1 cellular context compared by ENCODE assay signal in genomic region chr17:44279586-44280344, GRCh38.
TF ChIP-seq lines count a peak whose summit lies in the region.

No MANE protein-coding gene starts in this region.

TF ChIP-seq in GM12878, 131 proteins besides CTCF, POLR2A, EP300 and RAD21 (continued from another document and continues in another):
- TF ChIP-seq USF1 (IDR thresholded peaks at IDR 0.05; ENCODE audit: borderline replicate concordance, extremely low read length, insufficient read depth, low read depth, low read length) (no peak), NR2F1 (conservative IDR thresholded peaks at IDR 0.05) (peak; percentile 96), NBN (IDR thresholded peaks at IDR 0.05) (0 out of 2 replicates have a peak, but pooled peaks have one; percentile 35), ZBTB33 (IDR thresholded peaks at IDR 0.05) (no peak), ZZZ3 (IDR thresholded peaks at IDR 0.05; ENCODE audit: control insufficient read depth, insufficient read length, low read depth) (no peak), ZNF207 (IDR thresholded peaks at IDR 0.05; ENCODE audit: borderline replicate concordance) (no peak), E2F4 (IDR thresholded peaks at IDR 0.05; ENCODE audit: low read depth, low read length) (no peak), NR2C1 (IDR thresholded peaks at IDR 0.05) (no peak), ZNF217 (IDR thresholded peaks at IDR 0.05) (no peak), CEBPB (IDR thresholded peaks at IDR 0.05; ENCODE audit: borderline replicate concordance in 1 of 2, low read depth in 2 of 2, low read length in 2 of 2) (no peak), STAT1 (conservative IDR thresholded peaks at IDR 0.05) (no peak), MEF2A (IDR thresholded peaks at IDR 0.05; ENCODE audit: insufficient read depth, low read depth, low read length) (0 out of 2 replicates have a peak, but pooled peaks have one; percentile 16), IKZF1 (conservative IDR thresholded peaks at IDR 0.05) (peak; percentile 91), NFYA (IDR thresholded peaks at IDR 0.05; ENCODE audit: borderline replicate concordance, low read depth, low read length) (no peak), TBL1XR1 (IDR thresholded peaks at IDR 0.05; ENCODE audit: low read depth, low read length) (0 out of 2 replicates have a peak, but pooled peaks have one; percentile 21), MLLT1 (IDR thresholded peaks at IDR 0.05) (0 out of 2 replicates have a peak, but pooled peaks have one; percentile 53), FOXK2 (IDR thresholded peaks at IDR 0.05) (no peak), ATF2 (IDR thresholded peaks at IDR 0.05; ENCODE audit: low read length) (peak; percentile 49; the same call in 1 of the 2 replicates), RUNX3 (IDR thresholded peaks at IDR 0.05; ENCODE audit: low read length) (peak; percentile 96), HDGF (IDR thresholded peaks at IDR 0.05) (no peak), NFIC (IDR thresholded peaks at IDR 0.05; ENCODE audit: low read depth, low read length) (no peak), TCF3 (IDR thresholded peaks at IDR 0.05; ENCODE audit: borderline replicate concordance, insufficient read depth, low read depth, low read length) (peak; percentile 87), ZBTB40 (IDR thresholded peaks at IDR 0.05; ENCODE audit: borderline replicate concordance) (no peak), CHD4 (IDR thresholded peaks at IDR 0.05) (no peak), POLR2AphosphoS2 (IDR thresholded peaks at IDR 0.05; ENCODE audit: low read depth, low read length) (no peak), ZNF24 (IDR thresholded peaks at IDR 0.05) (no peak), FOS (IDR thresholded peaks at IDR 0.05; ENCODE audit: borderline replicate concordance, extremely low read depth, insufficient read length) (no peak), SP1 (IDR thresholded peaks at IDR 0.05; ENCODE audit: low read depth, low read length) (no peak), SREBF1 (IDR thresholded peaks at IDR 0.05; ENCODE audit: low read length) (no peak), DPF2 (IDR thresholded peaks at IDR 0.05) (peak; percentile 79; the same call in 1 of the 2 replicates), PAX8 (IDR thresholded peaks at IDR 0.05) (no peak), KDM1A (IDR thresholded peaks at IDR 0.05; ENCODE audit: borderline replicate concordance) (no peak), SIN3A (IDR thresholded peaks at IDR 0.05; ENCODE audit: low read depth, low read length) (no peak), MXI1 (IDR thresholded peaks at IDR 0.05; ENCODE audit: low read depth, low read length) (no peak), BCL11A (IDR thresholded peaks at IDR 0.05; ENCODE audit: low read depth, low read length) (peak; percentile 51; the same call in 1 of the 2 replicates), SUZ12 (IDR thresholded peaks at IDR 0.05; ENCODE audit: unreplicated experiment) (no peak), CHD2 (IDR thresholded peaks at IDR 0.05; ENCODE audit: borderline replicate concordance, low read depth, low read length) (0 out of 2 replicates have a peak, but pooled peaks have one; percentile 9), SMC3 (IDR thresholded peaks at IDR 0.05; ENCODE audit: borderline replicate concordance, low read length) (no peak), ZNF384 (IDR thresholded peaks at IDR 0.05; ENCODE audit: borderline replicate concordance, low read depth, low read length) (no peak), CBFB (IDR thresholded peaks at IDR 0.05; ENCODE audit: low read depth) (peak; percentile 84), PKNOX1 (IDR thresholded peaks at IDR 0.05) (no peak), PAX5 (IDR thresholded peaks at IDR 0.05; ENCODE audit: borderline replicate concordance, low read depth, low read length) (peak; percentile 79), IRF4 (IDR thresholded peaks at IDR 0.05; ENCODE audit: low read depth, low read length) (0 out of 2 replicates have a peak, but pooled peaks have one; percentile 48), ATF7 (IDR thresholded peaks at IDR 0.05; ENCODE audit: low read depth) (peak; percentile 87), SMAD1 (IDR thresholded peaks at IDR 0.05; ENCODE audit: low read depth, partially characterized antibody) (no peak), YY1 (IDR thresholded peaks at IDR 0.05; ENCODE audit: low read depth, low read length) (0 out of 2 replicates have a peak, but pooled peaks have one; percentile 20), RELA (IDR thresholded peaks at IDR 0.05; ENCODE audit: borderline replicate concordance, partially characterized antibody) (no peak), CREB1 (IDR thresholded peaks at IDR 0.05; ENCODE audit: low read depth) (peak; percentile 64; the same call in 1 of the 2 replicates), SMARCA5 (IDR thresholded peaks at IDR 0.05) (peak; percentile 79; the same call in 1 of the 2 replicates), STAT3 (IDR thresholded peaks at IDR 0.05; ENCODE audit: low read depth, low read length) (no peak), ZNF622 (IDR thresholded peaks at IDR 0.05) (no peak), GATAD2B (conservative IDR thresholded peaks at IDR 0.05; ENCODE audit: low read depth) (peak; percentile 55; the same call in 1 of the 2 replicates), BCL3 (IDR thresholded peaks at IDR 0.05; ENCODE audit: borderline replicate concordance, insufficient read depth, low read depth, low read length, poor library complexity, severe bottlenecking) (peak; percentile 16), IKZF2 (IDR thresholded peaks at IDR 0.05) (peak; percentile 86 to 89), BRCA1 (IDR thresholded peaks at IDR 0.05; ENCODE audit: low read depth, low read length) (no peak), EED (IDR thresholded peaks at IDR 0.05; ENCODE audit: low read depth) (peak; percentile 89), YBX1 (IDR thresholded peaks at IDR 0.05) (no peak), ZBED1 (IDR thresholded peaks at IDR 0.05; ENCODE audit: borderline replicate concordance) (no peak), E4F1 (IDR thresholded peaks at IDR 0.05; ENCODE audit: borderline replicate concordance, partially characterized antibody) (no peak)
